Comparison of ENCODE assay signal across 24 cellular contexts in genomic region chr5:117262607-117263131, GRCh38.
DNase-seq lines count a peak whose midpoint lies in the region; TF ChIP-seq lines count a peak whose summit lies in the region.
"Had no signal": no experiment of that assay in that cellular context is flagged by ENCODE, and none has a peak within 500 bp of the region (broad histone marks: within the 10 kb centered on the region; RNA-seq: fewer than 3 reads in every experiment).

No MANE protein-coding gene starts in this region.

- no peak overlapping the region for H3K4me3 Mint-ChIP-seq in mesothelial cell of epicardium
- H3K4me3 Mint-ChIP-seq: activated naive CD4-positive, alpha-beta T cell treated with anti-CD3 and anti-CD28 coated beads, Interleukin-2, amount 50 U/mL, for 24 hours; dendritic cell treated with granulocyte-macrophage colony-stimulating factor and Interleukin-4, amounts not matched to agents 40 ng/mL and 50 ng/mL, for 4 days; naive thymus-derived CD4-positive, alpha-beta T cell; stimulated activated naive CD8-positive, alpha-beta T cell treated with anti-CD3 and anti-CD28 coated beads, Interleukin-15, amount 100 ng/mL, for 72 hours had no signal

- H3K36me3 ChIP-seq in tibial nerve: no peaks in the 10 kb centered on the region

- H3K27ac ChIP-seq in cingulate gyrus (ENCODE audit: low read depth, low read length) (peak overlapping the region; percentile 94), tibial nerve (no peak overlapping the region)

- H3K4me1 Mint-ChIP-seq in mesothelial cell of epicardium: peaks cover 11% of the 10 kb centered on the region
- H3K4me1 Mint-ChIP-seq: activated naive CD4-positive, alpha-beta T cell treated with anti-CD3 and anti-CD28 coated beads, Interleukin-2, amount 50 U/mL, for 24 hours; naive thymus-derived CD4-positive, alpha-beta T cell; stimulated activated naive CD8-positive, alpha-beta T cell treated with anti-CD3 and anti-CD28 coated beads, Interleukin-15, amount 100 ng/mL, for 72 hours had no signal

- peaks cover 12% of the 10 kb centered on the region for H3K36me3 Mint-ChIP-seq in mesothelial cell of epicardium
- H3K36me3 Mint-ChIP-seq: activated naive CD4-positive, alpha-beta T cell treated with anti-CD3 and anti-CD28 coated beads, Interleukin-2, amount 50 U/mL, for 24 hours; naive thymus-derived CD4-positive, alpha-beta T cell had no signal

- peaks cover 29% of the 10 kb centered on the region for H3K9me3 Mint-ChIP-seq in mesothelial cell of epicardium

- 20 to 23% methylated on average over 4 of the region's 4 CpGs for whole genome bisulfite sequencing in tibial nerve, 2 donors

- H3K27me3 Mint-ChIP-seq in mesothelial cell of epicardium (ENCODE audit: low read depth): no peaks in the 10 kb centered on the region
- H3K27me3 Mint-ChIP-seq: activated naive CD4-positive, alpha-beta T cell treated with anti-CD3 and anti-CD28 coated beads, Interleukin-2, amount 50 U/mL, for 24 hours; dendritic cell treated with granulocyte-macrophage colony-stimulating factor and Interleukin-4, amounts not matched to agents 40 ng/mL and 50 ng/mL, for 4 days; naive thymus-derived CD4-positive, alpha-beta T cell; stimulated activated naive CD8-positive, alpha-beta T cell treated with anti-CD3 and anti-CD28 coated beads, Interleukin-15, amount 100 ng/mL, for 72 hours had no signal

- DNase-seq in NCI-H446 (lab: John Stamatoyannopoulos, UW) (peak; percentile 29 to 37), NCI-H446 treated with DMSO at 0.1 percent for 48 hours (lab: John Stamatoyannopoulos, UW) (no peak), mesothelial cell of epicardium (ENCODE audit: low spot score in 2 of 2, unreplicated experiment in 2 of 2) (no peak), retina (peak; percentile 60), NCI-H345 (lab: John Stamatoyannopoulos, UW) (no peak), HCEC 1CT (no peak), tibial nerve (ENCODE audit: low spot score in 2 of 2) (no peak)
- DNase-seq: 8988T; Calu3; erythroblast; kidney glomerular epithelial cell; mesenchymal stem cell; naive thymus-derived CD4-positive, alpha-beta T cell; NCI-H1105; NCI-H2107; NCI-H526 treated with DMSO at 0.1 percent for 48 hours; OCI-M1; Right ventricle myocardium superior; stimulated activated CD4-positive, alpha-beta T cell treated with anti-CD3 and anti-CD28 coated beads, Interleukin-2, amount 100 ng/mL, for 48 hours; stimulated activated naive CD8-positive, alpha-beta T cell treated with anti-CD3 and anti-CD28 coated beads, Interleukin-15, amount 100 ng/mL, for 72 hours had no signal

- H3K4me1 ChIP-seq in tibial nerve: no peaks in the 10 kb centered on the region

- TF ChIP-seq CTCF in mesothelial cell of epicardium (IDR thresholded peaks at IDR 0.05; ENCODE audit: unreplicated experiment) (no peak), tibial nerve (IDR thresholded peaks at IDR 0.05) (no peak)

- peak overlapping the region; percentile 56 for H3K27ac Mint-ChIP-seq in mesothelial cell of epicardium
- H3K27ac Mint-ChIP-seq: activated naive CD4-positive, alpha-beta T cell treated with anti-CD3 and anti-CD28 coated beads, Interleukin-2, amount 50 U/mL, for 24 hours; dendritic cell treated with granulocyte-macrophage colony-stimulating factor and Interleukin-4, amounts not matched to agents 40 ng/mL and 50 ng/mL, for 4 days; naive thymus-derived CD4-positive, alpha-beta T cell; stimulated activated naive CD8-positive, alpha-beta T cell treated with anti-CD3 and anti-CD28 coated beads, Interleukin-15, amount 100 ng/mL, for 72 hours had no signal

- peaks cover 0 to 18% (median 0%) of the 10 kb centered on the region in 4 donors for H3K9me3 ChIP-seq in tibial nerve

- H3K4me3 ChIP-seq in tibial nerve: no peak overlapping the region
- H3K4me3 ChIP-seq: smooth muscle cell had no signal

- TF ChIP-seq POLR2A in tibial nerve (IDR thresholded peaks at IDR 0.05): no peak

- H3K27me3 ChIP-seq in tibial nerve: no peaks in the 10 kb centered on the region

- no peak for TF ChIP-seq EP300 in tibial nerve (IDR thresholded peaks at IDR 0.05)

Comparison
In these comparisons a context has a peak if more than half of its experiments do, and no peak if none do; other contexts are left out.
1. DNase-seq: peak in NCI-H446 (2 of 2) and retina (single experiment); none in NCI-H446 treated with DMSO at 0.1 percent for 48 hours (single experiment), mesothelial cell of epicardium (0 of 2), NCI-H345 (single experiment), HCEC 1CT (single experiment) and tibial nerve (0 of 2).